In the genomic region with DNA sequence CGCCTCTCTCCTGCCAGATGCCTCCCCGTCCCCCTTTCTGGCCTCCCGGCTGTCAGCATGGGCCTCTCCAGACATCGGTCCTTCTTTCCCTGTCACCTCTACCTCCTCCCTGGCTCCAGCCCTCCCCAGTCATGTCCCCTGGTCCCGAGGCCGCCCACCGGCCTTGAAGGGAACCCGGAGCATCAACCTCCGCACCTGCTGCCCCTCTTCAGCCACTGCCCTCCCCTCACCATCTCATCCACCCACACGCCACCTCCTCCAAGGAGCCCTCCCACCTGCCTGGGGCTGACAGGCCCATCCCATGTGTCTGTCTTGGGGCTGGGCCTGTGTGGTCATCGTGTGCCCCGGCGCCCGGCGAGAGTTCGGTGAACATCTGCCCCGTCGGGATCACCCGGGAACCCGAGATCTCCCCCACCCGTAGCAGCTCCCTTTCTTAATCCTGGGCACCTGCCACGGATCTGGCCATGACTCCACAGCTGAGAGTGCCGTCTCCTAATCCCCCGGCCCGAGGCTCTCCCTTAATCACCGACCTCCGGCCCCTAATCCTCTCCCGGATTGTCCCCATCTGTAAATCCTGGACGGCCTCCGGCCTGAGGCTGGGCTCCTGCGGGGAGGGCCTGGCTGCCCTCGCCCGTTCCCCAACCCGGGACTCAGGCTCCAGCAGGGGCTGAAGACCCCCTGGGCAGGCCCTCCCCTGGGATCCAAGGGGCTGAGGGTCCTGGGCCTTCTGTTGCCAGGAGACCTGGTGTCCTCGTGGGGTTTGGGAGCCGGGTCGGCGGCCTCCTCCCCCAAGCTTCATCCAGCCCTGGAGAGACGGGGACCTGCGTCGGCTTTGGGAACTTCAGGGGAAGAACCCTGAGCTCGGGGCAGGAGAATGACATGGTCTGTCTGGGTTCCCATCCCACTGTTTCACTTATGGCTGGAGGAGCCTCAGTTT, we compare ENCODE assay signal across 21 cellular contexts. TPM values are rescaled to one million over a fixed set of nuclear protein-coding genes. Genes with fewer than 3 reads are reported as not detected.
DNase-seq lines count a peak whose midpoint lies in the region.
"Had no signal": no experiment of that assay in that cellular context is flagged by ENCODE, and none has a peak within 500 bp of the region (broad histone marks: within the 10 kb centered on the region; RNA-seq: fewer than 3 reads in every experiment).

No MANE protein-coding gene starts in this region.

- no peak overlapping the region for H3K4me3 ChIP-seq in NT2/D1 (ENCODE audit: insufficient read length, low read depth)
- H3K4me3 ChIP-seq: GM23248 had no signal

- peak overlapping the region; percentile 21 for H3K9ac ChIP-seq in NT2/D1 (ENCODE audit: insufficient read length, low read depth)
- H3K9ac ChIP-seq: GM23248 had no signal

- peaks cover 7% of the 10 kb centered on the region; the same call in 1 of the 2 replicates for H3K9me3 ChIP-seq in NT2/D1 (ENCODE audit: insufficient read depth, low read length)

- DNase-seq in D341Med (ENCODE audit: low spot score) (peak; percentile 81), NT2/D1 (ENCODE audit: low read depth, low spot score) (no peak), myocyte (ENCODE audit: low read depth) (peak; percentile 55), amygdala (lab: John Stamatoyannopoulos, UW) (no peak), NCI-H1694 (lab: John Stamatoyannopoulos, UW) (no peak), inferior parietal cortex (ENCODE audit: extremely low spot score) (no peak)
- DNase-seq: 8988T, GDM1, GM23248, HCEC 1CT, IMR-90, Karpas-422, NCI-H1436, NCI-H2029, NCI-H345, RPMI8226, SHP77 treated with DMSO at 0.1 percent for 48 hours had no signal

- H3K36me3 ChIP-seq in NT2/D1 (ENCODE audit: insufficient read depth, insufficient read length, low read length), result no peaks in the 10 kb centered on the region

- H3K27me3 ChIP-seq in NT2/D1 (ENCODE audit: insufficient read depth, insufficient read length), result peaks cover 45% of the 10 kb centered on the region

- peaks cover 16% of the 10 kb centered on the region for H3K4me1 ChIP-seq in NT2/D1 (ENCODE audit: insufficient read depth, insufficient read length)

RNA-seq across cellular contexts. Expression of gene HCN2, which starts 5.9 kb away (rescaled TPM):
- 2.9 and 3.5 TPM in 2 replicates for total RNA-seq in myocyte
- polyA plus RNA-seq in myocyte (2012), result 13.1 TPM
- polyA plus RNA-seq: CD14-positive monocyte had no signal

RNA-seq across cellular contexts. Expression of gene BSG, which starts 23.2 kb away (rescaled TPM):
- 519 and 528 TPM in 2 replicates for total RNA-seq in myocyte
- 577 TPM for polyA plus RNA-seq in myocyte (2012)

RNA-seq across cellular contexts. Expression of gene POLRMT, which starts 37.7 kb away (rescaled TPM):
- total RNA-seq in myocyte, result 47.7 and 54.3 TPM in 2 replicates
- polyA plus RNA-seq in myocyte (2012), result 64.9 TPM

RNA-seq across cellular contexts. Expression of gene FGF22, which starts 44.1 kb away (rescaled TPM):
- 0.16 and 0.21 TPM in 2 replicates for total RNA-seq in myocyte
- 0.61 TPM for polyA plus RNA-seq in myocyte (2012)
- total RNA-seq: HT1080, IMR-90, MCF 10A had no signal
- polyA plus RNA-seq: AG04450, CD14-positive monocyte, GM23248 had no signal

RNA-seq across cellular contexts. Expression of gene GZMM, which starts 51.7 kb away (rescaled TPM):
- not detected in 2 replicates for total RNA-seq in myocyte
- 0.14 TPM for polyA plus RNA-seq in myocyte (2012)
- total RNA-seq: GM23248, HT1080, IMR-90, MCF 10A had no signal
- polyA plus RNA-seq: AG04450, GM23248 had no signal

Comparison
In these comparisons a context has a peak if more than half of its experiments do, and no peak if none do; other contexts are left out.
1. DNase-seq: peak in D341Med (single experiment) and myocyte (single experiment); none in NT2/D1 (single experiment), amygdala (0 of 56), NCI-H1694 (single experiment) and inferior parietal cortex (single experiment).